9 cellular contexts compared by ENCODE assay signal in genomic region chr20:37081717-37082289, GRCh38. TPM values are rescaled to one million over a fixed set of nuclear protein-coding genes. Genes with fewer than 3 reads are reported as not detected.
DNase-seq lines count a peak whose midpoint lies in the region; ATAC-seq and TF ChIP-seq lines count a peak whose summit lies in the region.
"Had no signal": no experiment of that assay in that cellular context is flagged by ENCODE, and none has a peak within 500 bp of the region (broad histone marks: within the 10 kb centered on the region; RNA-seq: fewer than 3 reads in every experiment).

No MANE protein-coding gene starts in this region.

- no peak overlapping the region for H3K27ac ChIP-seq in OCI-LY1 (ENCODE audit: low read depth, low read length, poor library complexity, severe bottlenecking)
- H3K27ac ChIP-seq in mammary epithelial cell (ENCODE audit: insufficient read depth, low read depth, low read length): no peak overlapping the region

- H3K4me2 ChIP-seq in OCI-LY1 (ENCODE audit: low read length): no peak overlapping the region
- H3K4me2 ChIP-seq in mammary epithelial cell (ENCODE audit: insufficient read depth, low read depth, low read length): no peak overlapping the region

- H3K9me3 ChIP-seq in OCI-LY1 (ENCODE audit: low read length) (no peaks in the 10 kb centered on the region), mammary epithelial cell (replicated peaks; ENCODE audit: insufficient read depth, low read length) (no peaks in the 10 kb centered on the region)

- ATAC-seq in HG03460 (IDR thresholded peaks at IDR 0.05; ENCODE audit: unreplicated experiment): no peak

- H3K27me3 ChIP-seq in OCI-LY1 (ENCODE audit: insufficient read depth, low read length) (no peaks in the 10 kb centered on the region), mammary epithelial cell (ENCODE audit: insufficient read depth, low read length) (no peaks in the 10 kb centered on the region)

- no peaks in the 10 kb centered on the region for H3K9me3 Mint-ChIP-seq in nephron progenitor cell
- H3K9me3 Mint-ChIP-seq: T-helper 1 cell treated with Interleukin-12 subunit alpha and Interleukin-12 subunit beta and Interleukin-4 antibody, amounts not matched to agents 30 μg/mL and 1 μg/mL, for 36 hours had no signal

- no TSS peak for BruUV-seq in mammary epithelial cell (replicated peaks; lab: Mats Ljungman, UMichigan)

- no peak overlapping the region for H3K4me3 ChIP-seq in OCI-LY1 (ENCODE audit: low read depth, low read length, poor library complexity, severe bottlenecking)
- H3K4me3 ChIP-seq in mammary epithelial cell (replicated peaks in 1 of 3; ENCODE audit: insufficient read depth in 1 of 3, low read depth in 2 of 3, low read length in 3 of 3): no peak overlapping the region

- CTCF ChIA-PET in mammary epithelial cell (lab: Charles Lee; ENCODE audit: low non-redundant PET): no interaction called here

- no peaks in the 10 kb centered on the region for H3K27me3 Mint-ChIP-seq in nephron progenitor cell (ENCODE audit: low read depth, poor library complexity)

- H3K4me1 ChIP-seq in OCI-LY1 (ENCODE audit: insufficient read depth, low read length, severe bottlenecking): no peaks in the 10 kb centered on the region
- no peaks in the 10 kb centered on the region for H3K4me1 ChIP-seq in mammary epithelial cell (ENCODE audit: insufficient read depth, low read length)

- in situ Hi-C loops in mammary epithelial cell (cut with MboI; ENCODE audit: low sequenced_read_pairs in 2 of 2): no loop called here

- WGBS in mammary epithelial cell (ENCODE audit: low coverage, missing lambda C conversion rate): 98% methylated on average over 5 of the region's 5 CpGs

- H3K9ac ChIP-seq in OCI-LY1 (ENCODE audit: low read length) (no peak overlapping the region), mammary epithelial cell (ENCODE audit: insufficient read depth, low read length) (no peak overlapping the region)

- H3K4me1 Mint-ChIP-seq in nephron progenitor cell: no peaks in the 10 kb centered on the region

- peaks cover 83% of the 10 kb centered on the region for H3K36me3 ChIP-seq in OCI-LY1 (ENCODE audit: insufficient read depth, low read length)
- peaks cover 4% of the 10 kb centered on the region for H3K36me3 ChIP-seq in mammary epithelial cell (ENCODE audit: insufficient read depth, low read length)

- H2AFZ ChIP-seq in OCI-LY1 (ENCODE audit: low read length): no peak overlapping the region
- no peak overlapping the region for H2AFZ ChIP-seq in mammary epithelial cell (ENCODE audit: low read depth, low read length)

- TF ChIP-seq CTCF in OCI-LY1 (IDR thresholded peaks at IDR 0.05; ENCODE audit: low read length) (peak; percentile 69), mammary epithelial cell (conservative IDR thresholded peaks at IDR 0.05 in 1 of 2, IDR thresholded peaks at IDR 0.05 in 1 of 2; ENCODE audit: extremely low read depth in 1 of 2, insufficient read depth in 1 of 2, low read depth in 1 of 2, low read length in 2 of 2) (peak; percentile 8 to 26), nephron progenitor cell (IDR thresholded peaks at IDR 0.05) (peak; percentile 33)

- H3K4me3 Mint-ChIP-seq in nephron progenitor cell: no peak overlapping the region
- H3K4me3 Mint-ChIP-seq: T-helper 1 cell treated with Interleukin-12 subunit alpha and Interleukin-12 subunit beta and Interleukin-4 antibody, amounts not matched to agents 30 μg/mL and 1 μg/mL, for 36 hours had no signal

- H3K79me2 ChIP-seq in OCI-LY1 (ENCODE audit: insufficient read depth, low read length): peaks cover 22% of the 10 kb centered on the region
- peaks cover 54% of the 10 kb centered on the region for H3K79me2 ChIP-seq in mammary epithelial cell (ENCODE audit: insufficient read depth, low read length)

- no peak overlapping the region for H3K27ac Mint-ChIP-seq in nephron progenitor cell
- H3K27ac Mint-ChIP-seq: T-helper 1 cell treated with Interleukin-12 subunit alpha and Interleukin-12 subunit beta and Interleukin-4 antibody, amounts not matched to agents 30 μg/mL and 1 μg/mL, for 36 hours had no signal

- dilution Hi-C loops in mammary epithelial cell (cut with HindIII; ENCODE audit: low sequenced_read_pairs): no loop called here

- DNase-seq in GM03348 (ENCODE audit: low spot score) (peak; percentile 17), mammary epithelial cell (no peak), nephron progenitor cell (no peak), EL (no peak), NCI-H2029 treated with DMSO at 0.1 percent for 48 hours (lab: John Stamatoyannopoulos, UW) (no peak), T1000 (lab: John Stamatoyannopoulos, UW) (no peak)

- H3K36me3 Mint-ChIP-seq in nephron progenitor cell (ENCODE audit: low read depth): peaks cover 78% of the 10 kb centered on the region

- no peaks in the 10 kb centered on the region for H3F3A ChIP-seq in OCI-LY1 (ENCODE audit: insufficient read depth, low read length)

- H3K9me2 ChIP-seq in OCI-LY1 (ENCODE audit: low read depth, low read length): no peaks in the 10 kb centered on the region

- H4K20me1 ChIP-seq in OCI-LY1 (ENCODE audit: insufficient read depth, low read length) (no peaks in the 10 kb centered on the region), mammary epithelial cell (ENCODE audit: insufficient read depth, low read length) (no peaks in the 10 kb centered on the region)

- intact Hi-C loops in mammary epithelial cell (cut with micrococcal nuclease): loop anchor here (1.0 kb wide), 1 partner anchor 74 kb away; no protein-coding TSS in a partner anchor

RNA-seq across cellular contexts. Expression of gene RBL1, which starts 14.0 kb away (rescaled TPM):
- 10 to 100 TPM in 1 of 2 donors, 1 to 10 TPM in 1; 2.7 to 13.2 TPM for total RNA-seq in mammary epithelial cell
- 5.6 TPM for polyA plus RNA-seq in mammary epithelial cell
- polyA minus RNA-seq in mammary epithelial cell: 16.7 TPM

Comparison
In these comparisons a context has a peak if more than half of its experiments do, and no peak if none do; other contexts are left out.
1. CTCF ChIP-seq: peak in every context shown above with its lines; median percentile 69 in OCI-LY1; 33 in nephron progenitor cell; 17 in mammary epithelial cell.